In the genomic region with DNA sequence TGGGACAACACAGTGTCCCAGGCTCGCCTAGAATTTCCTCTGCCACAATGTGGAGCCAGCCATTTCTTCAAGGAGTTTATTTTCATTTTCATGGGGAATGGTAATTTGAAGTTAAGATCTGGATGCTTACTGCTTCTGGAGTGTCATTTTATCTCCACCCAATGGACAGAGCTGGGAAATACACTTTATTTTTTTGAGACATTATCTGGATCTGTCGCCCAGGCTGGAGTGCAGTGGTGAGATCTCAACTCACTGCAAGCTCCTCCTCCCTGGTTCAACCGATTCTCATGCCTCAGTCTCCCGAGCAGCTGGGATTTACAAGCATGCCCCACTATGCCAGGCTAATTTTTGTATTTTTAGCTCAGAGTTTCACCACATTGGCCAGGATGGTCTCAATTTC, we compare ENCODE assay signal across 8 cellular contexts. TPM values are rescaled to one million over a fixed set of nuclear protein-coding genes. Genes with fewer than 3 reads are reported as not detected.
DNase-seq lines count a peak whose midpoint lies in the region; ATAC-seq and TF ChIP-seq lines count a peak whose summit lies in the region.

No MANE protein-coding gene starts in this region.

- no peak overlapping the region for H3K4me3 ChIP-seq in lower lobe of right lung
- no peak overlapping the region for H3K4me3 ChIP-seq in upper lobe of left lung

- no peak for DNase-seq in Right ventricle myocardium inferior (ENCODE audit: missing footprints)
- DNase-seq in cardiac septum (ENCODE audit: low spot score): no peak
- DNase-seq in RPMI8226: peak; percentile 30
- DNase-seq in dermis blood vessel endothelial cell: peak; percentile 81
- DNase-seq in lower lobe of right lung: no peak
- DNase-seq in upper lobe of left lung: no peak
- no peak for DNase-seq in GM19238 (ENCODE audit: insufficient read length, low spot score)

- H3K4me1 ChIP-seq in lower lobe of right lung (peaks cover 8% of the 10 kb centered on the region), upper lobe of left lung (peaks cover 0 to 10% (median 8%) of the 10 kb centered on the region in 4 donors)

- ATAC-seq in Right ventricle myocardium inferior (peak; percentile 89), HG02852 (IDR thresholded peaks at IDR 0.05; ENCODE audit: unreplicated experiment) (peak; percentile 74), lower lobe of right lung (peak; percentile 69 to 75), upper lobe of left lung (ENCODE audit: low FRiP score in 2 of 2) (peak in 1 of 2 donors; percentile 85)

- no peak overlapping the region for H3K27ac ChIP-seq in lower lobe of right lung
- no peak overlapping the region for H3K27ac ChIP-seq in upper lobe of left lung

- H3K9me3 ChIP-seq in lower lobe of right lung (no peaks in the 10 kb centered on the region), upper lobe of left lung (no peaks in the 10 kb centered on the region)

- H3K27me3 ChIP-seq in lower lobe of right lung (ENCODE audit: low read depth) (no peaks in the 10 kb centered on the region), upper lobe of left lung (no peaks in the 10 kb centered on the region)

- TF ChIP-seq CTCF in lower lobe of right lung (IDR thresholded peaks at IDR 0.05): peak; percentile 55
- peak; percentile 30 to 69 (median 60) for TF ChIP-seq CTCF in upper lobe of left lung (IDR thresholded peaks at IDR 0.05)

- H3K36me3 ChIP-seq in lower lobe of right lung: no peaks in the 10 kb centered on the region
- no peaks in the 10 kb centered on the region for H3K36me3 ChIP-seq in upper lobe of left lung

- WGBS in upper lobe of left lung, 2 donors: 2 to 3% methylated on average over 4 of the region's 4 CpGs

- no peak for TF ChIP-seq EP300 in upper lobe of left lung (IDR thresholded peaks at IDR 0.05)

- intact Hi-C loops in Right ventricle myocardium inferior (cut with DNase I) (loop anchor here (2.0 to 5.0 kb wide), 2 partner anchors 50 to 391 kb away; no protein-coding TSS in a partner anchor), cardiac septum (cut with DNase I) (loop anchor here (2.0 to 10.0 kb wide), 2 partner anchors 134 to 390 kb away; no protein-coding TSS in a partner anchor), lower lobe of right lung (cut with DNase I) (no loop called here)

- no peak for TF ChIP-seq POLR2A in upper lobe of left lung (IDR thresholded peaks at IDR 0.05)

RNA-seq across cellular contexts. Expression of a gene that starts 12.7 kb away (rescaled TPM):
- total RNA-seq in Right ventricle myocardium inferior (3.9 TPM), cardiac septum (6.2 TPM), dermis blood vessel endothelial cell (4.4 and 7.1 TPM in 2 replicates), lower lobe of right lung (11.3 TPM), upper lobe of left lung (10 to 100 TPM in 3 of 6 donors, 1 to 10 TPM in 3; 2.1 to 12.6 (median 9.1) TPM)

RNA-seq across cellular contexts. Expression of a gene that starts 25.0 kb away (rescaled TPM):
- total RNA-seq in Right ventricle myocardium inferior (1.5 TPM), cardiac septum (1.5 TPM), dermis blood vessel endothelial cell (8.9 and 11.2 TPM in 2 replicates), lower lobe of right lung (3.1 TPM), upper lobe of left lung (1 to 10 TPM in 5 of 6 donors, under 1 TPM in 1; 0.78 to 4.1 (median 2.0) TPM)

RNA-seq across cellular contexts. Expression of a gene that starts 47.2 kb away (rescaled TPM):
- total RNA-seq in Right ventricle myocardium inferior (not detected), cardiac septum (not detected), dermis blood vessel endothelial cell (not detected in 2 replicates), lower lobe of right lung (not detected), upper lobe of left lung (not detected)

Comparison
In these comparisons a context has a peak if more than half of its experiments do, and no peak if none do; other contexts are left out.
1. DNase-seq: peak in RPMI8226 (single experiment) and dermis blood vessel endothelial cell (single experiment); none in Right ventricle myocardium inferior (single experiment), cardiac septum (single experiment), lower lobe of right lung (single experiment), upper lobe of left lung (0 of 2) and GM19238 (single experiment).